12 cellular contexts compared by ENCODE assay signal in the genomic region with DNA sequence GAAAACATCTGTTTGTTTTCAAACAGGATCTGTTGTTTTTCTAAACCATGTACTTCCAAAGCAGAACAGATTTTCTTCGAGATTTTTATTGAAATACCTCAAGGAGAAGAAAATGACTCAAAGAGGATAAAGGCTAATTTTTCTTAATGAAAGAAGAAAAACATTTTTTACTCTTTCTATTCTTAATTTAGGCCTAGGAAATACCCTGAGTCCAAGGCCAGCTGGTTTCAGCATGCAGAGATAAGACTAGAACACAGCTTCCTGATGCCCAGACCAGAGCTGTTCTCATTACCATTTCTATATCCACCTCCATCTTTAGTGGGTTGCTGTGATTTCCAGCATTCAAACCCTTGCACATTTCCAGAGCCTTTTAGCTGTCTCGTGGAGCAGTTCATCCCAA. TPM values are rescaled to one million over a fixed set of nuclear protein-coding genes. Genes with fewer than 3 reads are reported as not detected.
DNase-seq lines count a peak whose midpoint lies in the region; ATAC-seq and TF ChIP-seq lines count a peak whose summit lies in the region.
"Had no signal": no experiment of that assay in that cellular context is flagged by ENCODE, and none has a peak within 500 bp of the region (broad histone marks: within the 10 kb centered on the region; RNA-seq: fewer than 3 reads in every experiment).

No MANE protein-coding gene starts in this region.

- no peak overlapping the region for H3K4me3 ChIP-seq in heart right ventricle
- H3K4me3 ChIP-seq in OCI-LY1 (ENCODE audit: low read depth, low read length, poor library complexity, severe bottlenecking), result no peak overlapping the region
- no peak overlapping the region for H3K4me3 ChIP-seq in fibroblast of villous mesenchyme (ENCODE audit: low read depth, low read length)
- peak overlapping the region in 1 of 2 donors; percentile 4 for H3K4me3 ChIP-seq in vagina
- H3K4me3 ChIP-seq: A549, right lobe of liver had no signal

- no peaks in the 10 kb centered on the region for H3K9me2 ChIP-seq in OCI-LY1 (ENCODE audit: low read depth, low read length)

- H3F3A ChIP-seq in OCI-LY1 (ENCODE audit: insufficient read depth, low read length), result no peaks in the 10 kb centered on the region

- H3K4me2 ChIP-seq in OCI-LY1 (ENCODE audit: low read length), result 0 out of 2 replicates have a peak overlapping the region, but pooled peaks have one; percentile 1

- peak overlapping the region in 7 of 10 donors; percentile 38 to 79 (median 70) for H3K27ac ChIP-seq in heart right ventricle
- peak overlapping the region; percentile 72 for H3K27ac ChIP-seq in OCI-LY1 (ENCODE audit: low read depth, low read length, poor library complexity, severe bottlenecking)
- H3K27ac ChIP-seq in vagina, result peak overlapping the region; percentile 31

- H2AFZ ChIP-seq in OCI-LY1 (ENCODE audit: low read length), result no peak overlapping the region

- no peak for ATAC-seq in heart right ventricle
- ATAC-seq: A549 had no signal

- no peaks in the 10 kb centered on the region for H3K27me3 ChIP-seq in heart right ventricle
- no peaks in the 10 kb centered on the region for H3K27me3 ChIP-seq in OCI-LY1 (ENCODE audit: insufficient read depth, low read length)
- H3K27me3 ChIP-seq in vagina, result no peaks in the 10 kb centered on the region
- H3K27me3 ChIP-seq: right lobe of liver had no signal

- H4K20me1 ChIP-seq in OCI-LY1 (ENCODE audit: insufficient read depth, low read length), result no peaks in the 10 kb centered on the region

- H3K4me1 ChIP-seq in heart right ventricle, result peaks cover 7 to 92% (median 84%) of the 10 kb centered on the region in 9 donors
- H3K4me1 ChIP-seq in OCI-LY1 (ENCODE audit: insufficient read depth, low read length, severe bottlenecking), result peaks cover 46% of the 10 kb centered on the region
- peaks cover 76% of the 10 kb centered on the region for H3K4me1 ChIP-seq in vagina

- H3K36me3 ChIP-seq in heart right ventricle (no peaks in the 10 kb centered on the region), OCI-LY1 (ENCODE audit: insufficient read depth, low read length) (no peaks in the 10 kb centered on the region), vagina (no peaks in the 10 kb centered on the region)
- H3K36me3 ChIP-seq: right lobe of liver had no signal

- 34 to 36% methylated on average over 2 of the region's 2 CpGs for WGBS in heart right ventricle, 2 donors

- no peak overlapping the region for H3K9ac ChIP-seq in OCI-LY1 (ENCODE audit: low read length)

- intact Hi-C loops in heart right ventricle (cut with DNase I), result loop anchor here in 3 of 10 donors (5.0 to 10.0 kb wide), 3 partner anchors 32 to 50 kb away; no protein-coding TSS in a partner anchor
- intact Hi-C loops in cardiac septum (cut with DNase I), result no loop called here
- intact Hi-C loops in vagina (cut with DNase I), result no loop called here

- no peak for TF ChIP-seq POLR2A in vagina (IDR thresholded peaks at IDR 0.05)

- H3K9me3 ChIP-seq in heart right ventricle (no peaks in the 10 kb centered on the region), OCI-LY1 (ENCODE audit: low read length) (no peaks in the 10 kb centered on the region), vagina (no peaks in the 10 kb centered on the region)
- H3K9me3 ChIP-seq: A549, right lobe of liver had no signal

- H3K79me2 ChIP-seq in OCI-LY1 (ENCODE audit: insufficient read depth, low read length), result no peaks in the 10 kb centered on the region

- DNase-seq in heart right ventricle (no peak), cardiac septum (ENCODE audit: low spot score) (no peak), fibroblast of villous mesenchyme (ENCODE audit: low read depth) (peak; percentile 36), vagina (ENCODE audit: extremely low spot score in 2 of 2) (no peak), NCI-H187 (lab: John Stamatoyannopoulos, UW) (no peak), germinal center (ENCODE audit: low spot score) (no peak), RPMI8226 (no peak)
- DNase-seq: GOT3, KG1, right lobe of liver had no signal

- no peak for TF ChIP-seq CTCF in heart right ventricle (IDR thresholded peaks at IDR 0.05)
- TF ChIP-seq CTCF in OCI-LY1 (IDR thresholded peaks at IDR 0.05; ENCODE audit: low read length), result no peak
- TF ChIP-seq CTCF in fibroblast of villous mesenchyme (IDR thresholded peaks at IDR 0.05; ENCODE audit: insufficient read depth, low read depth, low read length), result no peak
- no peak for TF ChIP-seq CTCF in vagina (IDR thresholded peaks at IDR 0.05)

RNA-seq across cellular contexts. Expression of a gene that starts 18.3 kb away (rescaled TPM):
- 100 to 1,000 TPM in 5 of 10 donors, 10 to 100 TPM in 5; 28.9 to 130 (median 102) TPM for total RNA-seq in heart right ventricle
- 10 to 100 TPM in 1 of 2 donors, 1 to 10 TPM in 1; 7.8 to 22.4 TPM for polyA plus RNA-seq in heart right ventricle
- total RNA-seq in cardiac septum, result 90.8 TPM
- total RNA-seq in fibroblast of villous mesenchyme, result 13.0 and 16.1 TPM in 2 replicates
- total RNA-seq in vagina, result 29.0 TPM
